Comparison of ENCODE assay signal across 8 cellular contexts in the genomic region with DNA sequence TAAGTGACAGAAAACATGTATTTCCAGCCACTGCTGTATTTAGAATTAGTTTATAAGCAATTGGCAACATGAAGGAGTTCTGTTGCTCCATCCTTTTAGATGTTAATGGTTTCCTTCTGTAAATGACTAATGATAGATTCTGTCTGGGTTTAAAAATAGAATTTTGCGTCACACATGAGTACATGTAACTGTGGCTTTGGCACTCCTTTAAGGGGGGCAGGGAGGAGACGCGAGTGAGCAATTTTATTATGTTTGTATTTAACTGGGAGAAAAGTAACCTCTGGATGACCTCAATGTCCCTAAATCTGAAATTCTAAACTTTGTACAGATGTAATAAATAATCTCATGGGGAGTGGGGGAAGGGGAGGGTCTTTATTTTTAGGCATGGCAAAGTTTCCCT.
DNase-seq lines count a peak whose midpoint lies in the region; ATAC-seq and TF ChIP-seq lines count a peak whose summit lies in the region.

No MANE protein-coding gene starts in this region.

- no peak overlapping the region for H3K4me3 Mint-ChIP-seq in WTC11
- H3K4me3 Mint-ChIP-seq in stimulated activated naive CD8-positive, alpha-beta T cell treated with anti-CD3 and anti-CD28 coated beads, Interleukin-15, amount 100 ng/mL, for 72 hours, result no peak overlapping the region

- WGBS in aorta, 2 donors, result 0 to 4% methylated on average over 3 of the region's 3 CpGs

- ATAC-seq in HG03139 (IDR thresholded peaks at IDR 0.05; ENCODE audit: unreplicated experiment) (peak; percentile 70), WTC11 (no peak), aorta (ENCODE audit: low FRiP score) (peak; percentile 91)
- ATAC-seq in stimulated activated naive CD8-positive, alpha-beta T cell treated with anti-CD3 and anti-CD28 coated beads, Interleukin-15, amount 100 ng/mL, for 72 hours, result no peak

- no peak overlapping the region for H3K27ac ChIP-seq in aorta (ENCODE audit: low read depth in 1 of 2, low read length in 2 of 2)

- CTCF ChIA-PET in WTC11 (lab: Charles Lee), result no interaction called here

- peak; percentile 97 for DNase-seq in EH (ENCODE audit: low read depth)
- DNase-seq in WTC11 (ENCODE audit: low spot score), result no peak
- peak; percentile 94 for DNase-seq in kidney glomerular epithelial cell (lab: John Stamatoyannopoulos, UW)
- peak; percentile 80 to 81 for DNase-seq in aorta
- DNase-seq in COR-L47 (lab: John Stamatoyannopoulos, UW), result no peak
- DNase-seq in midbrain (lab: John Stamatoyannopoulos, UW), result no peak
- no peak for DNase-seq in stimulated activated naive CD8-positive, alpha-beta T cell treated with anti-CD3 and anti-CD28 coated beads, Interleukin-15, amount 100 ng/mL, for 72 hours

- peaks cover 36% of the 10 kb centered on the region for H3K4me1 Mint-ChIP-seq in WTC11
- H3K4me1 Mint-ChIP-seq in stimulated activated naive CD8-positive, alpha-beta T cell treated with anti-CD3 and anti-CD28 coated beads, Interleukin-15, amount 100 ng/mL, for 72 hours, result no peaks in the 10 kb centered on the region

- POLR2A ChIA-PET in WTC11 (lab: Charles Lee), result no interaction called here

- no peaks in the 10 kb centered on the region for H3K9me3 ChIP-seq in aorta (ENCODE audit: control insufficient read depth, low read length)

- H3K27me3 ChIP-seq in aorta (ENCODE audit: control insufficient read depth in 1 of 2, insufficient read depth in 2 of 2, low read length in 1 of 2), result no peaks in the 10 kb centered on the region

- TF ChIP-seq CTCF in WTC11 (IDR thresholded peaks at IDR 0.05), result no peak

- H3K4me3 ChIP-seq in aorta (ENCODE audit: low read length in 2 of 2), result no peak overlapping the region

- H3K27ac Mint-ChIP-seq in WTC11, result 0 out of 2 replicates have a peak overlapping the region, but pooled peaks have one; percentile 59
- no peak overlapping the region for H3K27ac Mint-ChIP-seq in stimulated activated naive CD8-positive, alpha-beta T cell treated with anti-CD3 and anti-CD28 coated beads, Interleukin-15, amount 100 ng/mL, for 72 hours

- H3K27me3 Mint-ChIP-seq in WTC11 (ENCODE audit: low read depth), result no peaks in the 10 kb centered on the region
- H3K27me3 Mint-ChIP-seq in stimulated activated naive CD8-positive, alpha-beta T cell treated with anti-CD3 and anti-CD28 coated beads, Interleukin-15, amount 100 ng/mL, for 72 hours, result no peaks in the 10 kb centered on the region

- no peaks in the 10 kb centered on the region for H3K36me3 ChIP-seq in aorta (ENCODE audit: control insufficient read depth in 1 of 2, insufficient read depth in 2 of 2, low read length in 1 of 2)

- peaks cover 3 to 5% of the 10 kb centered on the region in 2 donors for H3K4me1 ChIP-seq in aorta (ENCODE audit: control insufficient read depth in 1 of 2, insufficient read depth in 2 of 2, low read length in 2 of 2)

- intact Hi-C loops in aorta (cut with DNase I), result no loop called here

- no peaks in the 10 kb centered on the region for H3K9me3 Mint-ChIP-seq in WTC11
- H3K9me3 Mint-ChIP-seq in stimulated activated naive CD8-positive, alpha-beta T cell treated with anti-CD3 and anti-CD28 coated beads, Interleukin-15, amount 100 ng/mL, for 72 hours, result no peaks in the 10 kb centered on the region

- no peaks in the 10 kb centered on the region for H3K36me3 Mint-ChIP-seq in WTC11

TF ChIP-seq in WTC11, 78 proteins besides CTCF, POLR2A, EP300 and RAD21:
- TF ChIP-seq, protein P1, sequence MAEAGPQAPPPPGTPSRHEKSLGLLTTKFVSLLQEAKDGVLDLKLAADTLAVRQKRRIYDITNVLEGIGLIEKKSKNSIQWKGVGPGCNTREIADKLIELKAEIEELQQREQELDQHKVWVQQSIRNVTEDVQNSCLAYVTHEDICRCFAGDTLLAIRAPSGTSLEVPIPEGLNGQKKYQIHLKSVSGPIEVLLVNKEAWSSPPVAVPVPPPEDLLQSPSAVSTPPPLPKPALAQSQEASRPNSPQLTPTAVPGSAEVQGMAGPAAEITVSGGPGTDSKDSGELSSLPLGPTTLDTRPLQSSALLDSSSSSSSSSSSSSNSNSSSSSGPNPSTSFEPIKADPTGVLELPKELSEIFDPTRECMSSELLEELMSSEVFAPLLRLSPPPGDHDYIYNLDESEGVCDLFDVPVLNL (CRISPR knock-in tag; IDR thresholded peaks at IDR 0.05; ENCODE audit: borderline replicate concordance, low read depth), result no peak

Comparison
In these comparisons a context has a peak if more than half of its experiments do, and no peak if none do; other contexts are left out.
1. DNase-seq: peak in EH (single experiment), kidney glomerular epithelial cell (single experiment) and aorta (2 of 2); none in WTC11 (single experiment), COR-L47 (single experiment), midbrain (single experiment) and stimulated activated naive CD8-positive, alpha-beta T cell treated with anti-CD3 and anti-CD28 coated beads, Interleukin-15, amount 100 ng/mL, for 72 hours (0 of 2).
2. ATAC-seq: peak in HG03139 (single experiment) and aorta (single experiment); none in WTC11 (single experiment) and stimulated activated naive CD8-positive, alpha-beta T cell treated with anti-CD3 and anti-CD28 coated beads, Interleukin-15, amount 100 ng/mL, for 72 hours (single experiment).